ENCODE assay signal across 11 cellular contexts in the genomic region with DNA sequence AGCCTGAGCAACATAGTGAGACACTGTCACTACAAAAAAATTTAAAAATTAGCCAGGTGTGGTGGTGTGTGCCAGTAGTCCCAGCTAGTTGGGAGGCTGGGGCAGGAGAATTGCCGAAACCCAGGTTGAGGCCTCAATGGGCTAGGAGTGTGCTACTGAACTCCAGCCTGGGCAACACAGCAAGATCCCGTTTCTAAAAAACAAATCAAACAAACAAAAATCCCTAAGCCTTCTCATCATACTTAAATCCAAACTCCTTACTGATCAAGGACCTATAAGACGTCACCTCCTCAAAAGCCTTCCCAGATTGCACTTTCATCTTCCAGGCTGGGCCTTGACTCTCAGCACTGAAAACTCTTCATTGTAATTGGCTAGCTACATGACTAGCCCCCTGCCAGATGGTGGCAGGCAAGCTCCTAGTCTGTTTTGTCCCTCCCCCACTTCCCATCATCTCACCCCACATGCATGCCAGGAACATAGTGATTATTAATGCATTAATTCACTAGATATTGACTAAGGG. TPM values are rescaled to one million over a fixed set of nuclear protein-coding genes. Genes with fewer than 3 reads are reported as not detected.
DNase-seq lines count a peak whose midpoint lies in the region; ATAC-seq and TF ChIP-seq lines count a peak whose summit lies in the region.
"Had no signal": no experiment of that assay in that cellular context is flagged by ENCODE, and none has a peak within 500 bp of the region (broad histone marks: within the 10 kb centered on the region; RNA-seq: fewer than 3 reads in every experiment).

No MANE protein-coding gene starts in this region.

- no peak for ATAC-seq in CD4-positive, alpha-beta T cell (ENCODE audit: poor library complexity)
- ATAC-seq in SK-N-SH treated with all-trans-retinoic acid at 6 μM for 48 hours (no peak), foreskin keratinocyte (no peak)

- no peak overlapping the region for H3K27ac Mint-ChIP-seq in CD4-positive, alpha-beta T cell

- no peaks in the 10 kb centered on the region for H3K36me3 Mint-ChIP-seq in CD4-positive, alpha-beta T cell (ENCODE audit: low read depth)

- H3K27me3 ChIP-seq in CD4-positive, alpha-beta T cell (ENCODE audit: control insufficient read depth, insufficient read depth, low read length): peaks cover 11% of the 10 kb centered on the region
- no peaks in the 10 kb centered on the region for H3K27me3 ChIP-seq in foreskin keratinocyte

- CTCF ChIA-PET in CD4-positive, alpha-beta T cell (lab: Charles Lee): no interaction called here

- no peak for TF ChIP-seq CTCF in CD4-positive, alpha-beta T cell (IDR thresholded peaks at IDR 0.05)
- TF ChIP-seq CTCF in foreskin keratinocyte (conservative IDR thresholded peaks at IDR 0.05): peak; percentile 32

- H3K4me1 Mint-ChIP-seq in CD4-positive, alpha-beta T cell (ENCODE audit: low read depth): peaks cover 30% of the 10 kb centered on the region

- H3K27ac ChIP-seq in CD4-positive, alpha-beta T cell (ENCODE audit: low read depth, low read length): no peak overlapping the region
- H3K27ac ChIP-seq in foreskin keratinocyte: peak overlapping the region; percentile 93

- peak overlapping the region; percentile 56 for H3K4me3 Mint-ChIP-seq in CD4-positive, alpha-beta T cell

- DNase-seq in CD4-positive, alpha-beta T cell: no peak
- DNase-seq in H4 (ENCODE audit: low spot score) (peak; percentile 65), foreskin keratinocyte (peak in 1 of 2 donors; percentile 55), AG08396 (ENCODE audit: low spot score) (no peak)
- DNase-seq in stimulated activated CD4-positive, alpha-beta T cell treated with anti-CD3 and anti-CD28 coated beads, Interleukin-1b, Interleukin-23, amount 100 ng/mL, for 48 hours: no peak
- no peak for DNase-seq in activated CD4-positive, CD25-positive, alpha-beta regulatory T cell (lab: John Stamatoyannopoulos, UW)
- no peak for DNase-seq in activated CD8-positive, alpha-beta memory T cell treated with anti-CD3 and anti-CD28 coated beads for 24 hours
- DNase-seq: activated gamma-delta T cell treated with Interleukin-2 at 50 U/mL for 16 hours, kidney had no signal

- H3K27me3 Mint-ChIP-seq in CD4-positive, alpha-beta T cell: peaks cover 16% of the 10 kb centered on the region

- intact Hi-C loops in CD4-positive, alpha-beta T cell (cut with DNase I, micrococcal nuclease): loop anchor here in 1 of 2 experiments (5.0 kb wide), 1 partner anchor 432 kb away; no protein-coding TSS in a partner anchor

- peaks cover 5% of the 10 kb centered on the region for H3K4me1 ChIP-seq in foreskin keratinocyte

- H3K9me3 ChIP-seq in CD4-positive, alpha-beta T cell (ENCODE audit: control insufficient read depth, low read length): no peaks in the 10 kb centered on the region

- no peaks in the 10 kb centered on the region for H3K9me3 Mint-ChIP-seq in CD4-positive, alpha-beta T cell

- POLR2A ChIA-PET in CD4-positive, alpha-beta T cell (lab: Charles Lee): interaction anchor here (7.2 kb wide), 1 partner anchor 74 kb away, joined by 85 read pairs; no protein-coding TSS in a partner anchor

TF ChIP-seq in SK-N-SH treated with all-trans-retinoic acid at 6 μM for 48 hours, 23 proteins besides CTCF, POLR2A, EP300 and RAD21:
- peak; percentile 61; the same call in 1 of the 2 replicates for TF ChIP-seq ZFP3 (CRISPR knock-in tag; IDR thresholded peaks at IDR 0.05)
- TF ChIP-seq ZFP30 (CRISPR knock-in tag; IDR thresholded peaks at IDR 0.05): no peak

RNA-seq across cellular contexts. Expression of a gene that starts 17.5 kb away (rescaled TPM):
- total RNA-seq in CD4-positive, alpha-beta T cell: under 1 TPM in 1 of 2 experiments, not detected in 1; 0.87 TPM
- not detected in 2 replicates for total RNA-seq in H4 (2014; rRNA removed; shearing (Covaris generic))
- total RNA-seq in foreskin keratinocyte: 0.56 and 1.2 TPM in 2 replicates
- polyA plus RNA-seq in foreskin keratinocyte: 0.64 and 1.3 TPM in 2 replicates
- total RNA-seq: NCI-H460 had no signal

RNA-seq across cellular contexts. Expression of a gene that starts 46.5 kb away (rescaled TPM):
- total RNA-seq in CD4-positive, alpha-beta T cell: 1 to 10 TPM; 1.1 to 1.3 TPM
- total RNA-seq in H4 (2014; rRNA removed; shearing (Covaris generic)): 2.3 and 5.3 TPM in 2 replicates
- total RNA-seq in foreskin keratinocyte: 0.68 and 0.78 TPM in 2 replicates
- 0.33 and 0.58 TPM in 2 replicates for polyA plus RNA-seq in foreskin keratinocyte

RNA-seq across cellular contexts. Expression of a gene that starts 46.6 kb away (rescaled TPM):
- 10 to 100 TPM; 16.4 to 16.9 TPM for total RNA-seq in CD4-positive, alpha-beta T cell
- 13.5 and 14.9 TPM in 2 replicates for total RNA-seq in H4 (2014; rRNA removed; shearing (Covaris generic))
- total RNA-seq in foreskin keratinocyte: 28.9 and 29.0 TPM in 2 replicates
- polyA plus RNA-seq in foreskin keratinocyte: 25.9 and 27.9 TPM in 2 replicates
